Comparison of ENCODE assay signal across 25 cellular contexts in the genomic region with DNA sequence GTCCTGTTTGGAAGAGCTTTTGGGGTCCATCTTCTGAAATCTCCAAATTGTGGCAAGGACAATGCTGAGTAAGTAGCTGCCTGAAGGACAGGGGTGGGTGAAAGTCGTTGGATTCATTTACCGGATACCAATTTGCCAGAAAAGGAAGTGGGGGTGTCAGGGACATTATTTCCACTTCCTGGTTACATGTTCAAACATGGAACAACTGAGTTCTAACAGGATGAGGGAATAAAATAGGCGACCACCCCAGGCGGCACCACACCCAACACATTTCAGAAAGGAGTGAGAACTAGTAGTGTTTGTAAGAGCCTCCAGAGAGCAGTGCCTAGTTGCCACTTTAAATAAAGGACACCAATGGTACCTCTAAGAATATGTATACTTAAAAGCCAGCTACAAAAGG.
DNase-seq lines count a peak whose midpoint lies in the region; FAIRE-seq and TF ChIP-seq lines count a peak whose summit lies in the region.
"Had no signal": no experiment of that assay in that cellular context is flagged by ENCODE, and none has a peak within 500 bp of the region (broad histone marks: within the 10 kb centered on the region; RNA-seq: fewer than 3 reads in every experiment).

No MANE protein-coding gene starts in this region.

- H3K9ac ChIP-seq in GM23248 (no peak overlapping the region), keratinocyte (ENCODE audit: control insufficient read depth, extremely low read depth, insufficient read depth, low read length) (no peak overlapping the region)

- WGBS in GM23248 (ENCODE audit: low coverage in 1 of 2, low lambda C conversion rate in 2 of 2, missing lambda C conversion rate in 2 of 2), 2 experiments: 39 to 48% methylated on average over 4 of the region's 4 CpGs

- dilution Hi-C loops in keratinocyte (cut with MboI; ENCODE audit: extremely low pct_ligation_motif_present, low sequenced_read_pairs): no loop called here

- peak overlapping the region; percentile 64 for H2AFZ ChIP-seq in GM23248
- H2AFZ ChIP-seq in keratinocyte (ENCODE audit: control insufficient read depth, low read length): peak overlapping the region; percentile 93

- no peaks in the 10 kb centered on the region for H3K79me2 ChIP-seq in GM23248 (ENCODE audit: insufficient read depth)
- no peaks in the 10 kb centered on the region for H3K79me2 ChIP-seq in keratinocyte (ENCODE audit: control insufficient read depth, insufficient read depth, low read length)

- H3K27me3 ChIP-seq in GM23248 (replicated peaks; ENCODE audit: insufficient read depth): no peaks in the 10 kb centered on the region
- no peaks in the 10 kb centered on the region for H3K27me3 ChIP-seq in keratinocyte (ENCODE audit: control insufficient read depth, extremely low read depth, insufficient read depth, low read length)
- H3K27me3 ChIP-seq: uterus had no signal

- H4K20me1 ChIP-seq in GM23248 (ENCODE audit: insufficient read depth) (no peaks in the 10 kb centered on the region), keratinocyte (ENCODE audit: control insufficient read depth, extremely low read depth, insufficient read depth, low read length) (no peaks in the 10 kb centered on the region)

- H3K27me3 Mint-ChIP-seq in activated T-helper 1 cell treated with anti-CD3 and anti-CD28 coated beads, Interleukin-12 subunit alpha, Interleukin-12 subunit beta, Interleukin-2, Interleukin-4 antibody, amounts not matched to agents 30 ng/mL and 10 ng/mL and 1 ng/mL, durations not matched to agents 14 hours and 24 hours and 36 hours (ENCODE audit: insufficient read depth): peaks cover 2% of the 10 kb centered on the region
- H3K27me3 Mint-ChIP-seq: B cell had no signal

- H3K9me2 ChIP-seq in GM23248 (ENCODE audit: insufficient read depth): no peaks in the 10 kb centered on the region

- H3K4me1 ChIP-seq in GM23248 (ENCODE audit: insufficient read depth) (peaks cover 10% of the 10 kb centered on the region), keratinocyte (ENCODE audit: control insufficient read depth, extremely low read depth, insufficient read depth, low read length) (peaks cover 17% of the 10 kb centered on the region)
- H3K4me1 ChIP-seq: uterus had no signal

- peaks cover 5% of the 10 kb centered on the region for H3K9me3 Mint-ChIP-seq in activated T-helper 1 cell treated with anti-CD3 and anti-CD28 coated beads, Interleukin-12 subunit alpha, Interleukin-12 subunit beta, Interleukin-2, Interleukin-4 antibody, amounts not matched to agents 30 ng/mL and 10 ng/mL and 1 ng/mL, durations not matched to agents 14 hours and 24 hours and 36 hours
- H3K9me3 Mint-ChIP-seq: natural killer cell had no signal

- H3K4me3 ChIP-seq in GM23248: no peak overlapping the region
- no peak overlapping the region for H3K4me3 ChIP-seq in keratinocyte (ENCODE audit: control insufficient read depth in 2 of 3, extremely low read depth in 1 of 3, insufficient read depth in 2 of 3, low read depth in 1 of 3, low read length in 3 of 3)
- H3K4me3 ChIP-seq: skin epidermis, uterus had no signal

- in situ Hi-C loops in GM23248 (cut with MboI): no loop called here

- H3K27ac ChIP-seq in GM23248 (no peak overlapping the region), keratinocyte (ENCODE audit: control insufficient read depth, insufficient read depth, low read length) (no peak overlapping the region)
- H3K27ac ChIP-seq: uterus had no signal

- H3K36me3 ChIP-seq in GM23248 (ENCODE audit: low read depth): no peaks in the 10 kb centered on the region
- no peaks in the 10 kb centered on the region for H3K36me3 ChIP-seq in keratinocyte (ENCODE audit: control insufficient read depth in 2 of 2, extremely low read depth in 1 of 2, insufficient read depth in 2 of 2, low read length in 2 of 2)
- H3K36me3 ChIP-seq: uterus had no signal

- peaks cover 9% of the 10 kb centered on the region for H3F3A ChIP-seq in GM23248 (ENCODE audit: insufficient read depth)

- H3K36me3 Mint-ChIP-seq in activated T-helper 1 cell treated with anti-CD3 and anti-CD28 coated beads, Interleukin-12 subunit alpha, Interleukin-12 subunit beta, Interleukin-2, Interleukin-4 antibody, amounts not matched to agents 30 ng/mL and 10 ng/mL and 1 ng/mL, durations not matched to agents 14 hours and 24 hours and 36 hours (ENCODE audit: low read depth): peaks cover 2% of the 10 kb centered on the region
- H3K36me3 Mint-ChIP-seq: natural killer cell had no signal

- H3K4me1 Mint-ChIP-seq in activated T-helper 1 cell treated with anti-CD3 and anti-CD28 coated beads, Interleukin-12 subunit alpha, Interleukin-12 subunit beta, Interleukin-2, Interleukin-4 antibody, amounts not matched to agents 30 ng/mL and 10 ng/mL and 1 ng/mL, durations not matched to agents 14 hours and 24 hours and 36 hours (ENCODE audit: low read depth): peaks cover 33% of the 10 kb centered on the region

- H3K4me2 ChIP-seq in GM23248 (ENCODE audit: unreplicated experiment) (no peak overlapping the region), keratinocyte (ENCODE audit: control insufficient read depth, extremely low read depth, insufficient read depth, low read depth, low read length) (peak overlapping the region; percentile 20)

- H3K27ac Mint-ChIP-seq in activated T-helper 1 cell treated with anti-CD3 and anti-CD28 coated beads, Interleukin-12 subunit alpha, Interleukin-12 subunit beta, Interleukin-2, Interleukin-4 antibody, amounts not matched to agents 30 ng/mL and 10 ng/mL and 1 ng/mL, durations not matched to agents 14 hours and 24 hours and 36 hours: peak overlapping the region; percentile 68
- H3K27ac Mint-ChIP-seq: B cell had no signal

- H3K4me3 Mint-ChIP-seq in activated T-helper 1 cell treated with anti-CD3 and anti-CD28 coated beads, Interleukin-12 subunit alpha, Interleukin-12 subunit beta, Interleukin-2, Interleukin-4 antibody, amounts not matched to agents 30 ng/mL and 10 ng/mL and 1 ng/mL, durations not matched to agents 14 hours and 24 hours and 36 hours: no peak overlapping the region
- H3K4me3 Mint-ChIP-seq: B cell, natural killer cell had no signal

- no peak for FAIRE-seq in keratinocyte (lab: Jason Lieb, UNC)
- FAIRE-seq: astrocyte, D721Med, HTR-8/SVneo, kidney, TTC549 had no signal

- peak; percentile 14 to 34 for DNase-seq in NOMO-1 (lab: John Stamatoyannopoulos, UW; ENCODE audit: unreplicated experiment in 2 of 2)
- no peak for DNase-seq in NOMO-1 treated with dmso at 0.1 percent for 144 hours (lab: John Stamatoyannopoulos, UW; ENCODE audit: unreplicated experiment)
- no peak for DNase-seq in GM23248
- no peak for DNase-seq in activated T-helper 1 cell treated with anti-CD3 and anti-CD28 coated beads, Interleukin-12 subunit alpha, Interleukin-12 subunit beta, Interleukin-2, Interleukin-4 antibody, amounts not matched to agents 30 ng/mL and 10 ng/mL and 1 ng/mL, durations not matched to agents 14 hours and 24 hours and 36 hours (ENCODE audit: low spot score)
- DNase-seq in keratinocyte (ENCODE audit: low read depth, low spot score): no peak
- no peak for DNase-seq in DMS153 (lab: John Stamatoyannopoulos, UW)
- DNase-seq in stimulated activated naive CD4-positive, alpha-beta T cell (lab: John Stamatoyannopoulos, UW): no peak
- no peak for DNase-seq in islet precursor cell
- DNase-seq: 8988T; activated CD4-positive, alpha-beta T cell treated with anti-CD3 and anti-CD28 coated beads for 4 hours; activated naive CD4-positive, alpha-beta T cell treated with Interleukin-2 at 50 U/mL for 16 hours; hypothalamus; kidney; natural killer cell; NCI-H1694 treated with DMSO at 0.1 percent for 48 hours; posterior cingulate gyrus; stimulated activated CD4-positive, alpha-beta T cell treated with anti-CD3 and anti-CD28 coated beads, Interleukin-4, amount 100 ng/mL, for 24 hours; substantia nigra; uterus had no signal

- intact Hi-C loops in activated T-helper 1 cell treated with anti-CD3 and anti-CD28 coated beads, Interleukin-12 subunit alpha, Interleukin-12 subunit beta, Interleukin-2, Interleukin-4 antibody, amounts not matched to agents 30 ng/mL and 10 ng/mL and 1 ng/mL, durations not matched to agents 14 hours and 24 hours and 36 hours (cut with micrococcal nuclease): no loop called here

- no peak for TF ChIP-seq CTCF in keratinocyte (optimal IDR thresholded peaks at IDR 0.05 in 1 of 3, IDR thresholded peaks at IDR 0.05 in 1 of 3, conservative IDR thresholded peaks at IDR 0.05 in 1 of 3; ENCODE audit: extremely low read depth in 1 of 3, insufficient read depth in 2 of 3, low read length in 3 of 3)

- H3K9me3 ChIP-seq in GM23248 (ENCODE audit: low read depth) (no peaks in the 10 kb centered on the region), keratinocyte (ENCODE audit: control insufficient read depth, low read depth, low read length) (no peaks in the 10 kb centered on the region)
- H3K9me3 ChIP-seq: uterus had no signal

- no peaks in the 10 kb centered on the region for H3K9me1 ChIP-seq in keratinocyte (ENCODE audit: control insufficient read depth, extremely low read depth, insufficient read depth, low read length)

Comparison
In these comparisons a context has a peak if more than half of its experiments do, and no peak if none do; other contexts are left out.
1. DNase-seq: peak in NOMO-1 (2 of 2); none in NOMO-1 treated with dmso at 0.1 percent for 144 hours (single experiment), GM23248 (single experiment), activated T-helper 1 cell treated with anti-CD3 and anti-CD28 coated beads, Interleukin-12 subunit alpha, Interleukin-12 subunit beta, Interleukin-2, Interleukin-4 antibody, amounts not matched to agents 30 ng/mL and 10 ng/mL and 1 ng/mL, durations not matched to agents 14 hours and 24 hours and 36 hours (single experiment), keratinocyte (single experiment), DMS153 (single experiment), stimulated activated naive CD4-positive, alpha-beta T cell (0 of 6) and islet precursor cell (single experiment).